ENCODE assay signal across 8 cellular contexts in the genomic region with DNA sequence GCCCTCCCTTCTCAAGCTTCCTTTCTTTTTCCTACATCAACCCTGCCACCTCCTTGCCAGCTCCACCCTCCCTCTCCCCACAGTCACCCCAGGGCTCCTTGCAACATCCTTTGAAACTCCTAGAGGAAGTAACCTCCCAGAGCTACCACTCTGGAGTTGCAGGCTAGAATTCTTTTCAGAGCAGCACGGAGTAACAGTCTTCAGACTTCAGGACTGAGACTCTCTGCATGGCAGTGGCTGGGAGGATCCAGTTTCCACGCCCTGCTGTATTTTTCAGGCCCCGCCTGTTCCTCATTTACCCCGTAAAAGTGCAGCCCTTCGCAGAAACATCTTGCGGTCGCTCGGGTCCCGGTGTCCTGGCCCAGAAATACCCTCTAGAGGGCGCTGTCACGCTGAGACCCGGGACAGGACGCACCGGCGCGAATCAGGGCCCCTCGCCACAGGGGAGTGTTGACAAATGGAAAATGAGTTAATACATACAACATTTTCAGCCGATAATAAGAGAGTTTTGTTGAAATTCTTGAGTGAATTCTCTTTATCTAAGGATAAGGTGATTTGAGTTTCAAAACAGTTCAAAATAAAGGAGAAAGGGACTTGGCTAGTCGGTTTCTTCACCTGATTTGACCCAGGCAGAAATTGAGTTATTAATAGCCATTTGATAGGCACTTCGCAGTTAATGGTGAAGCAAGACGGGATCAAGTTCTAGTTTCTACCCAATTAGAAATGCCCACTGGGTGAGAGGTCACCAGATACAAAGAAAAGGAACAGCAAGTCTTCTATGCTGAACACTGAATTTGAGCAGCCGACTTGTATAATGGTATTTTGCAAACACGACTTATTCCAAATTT. TPM values are rescaled to one million over a fixed set of nuclear protein-coding genes. Genes with fewer than 3 reads are reported as not detected.
A peak's percentile ranks its signal among the peaks of the same experiment; 100 is the strongest.
DNase-seq lines count a peak whose midpoint lies in the region; ATAC-seq and TF ChIP-seq lines count a peak whose summit lies in the region.

No MANE protein-coding gene starts in this region.

- peaks cover 10% of the 10 kb centered on the region for H3K4me1 ChIP-seq in BLaER1

- H3K4me2 ChIP-seq in BLaER1 = peak overlapping the region; percentile 61

- no peaks in the 10 kb centered on the region for H4K20me1 ChIP-seq in BLaER1

- no peak overlapping the region for H3K27ac Mint-ChIP-seq in activated T-cell treated with anti-CD3 and anti-CD28 coated beads, Interleukin-2, amount 50 U/mL, for 24 hours
- peak overlapping the region in 3 of 10 donors; percentile 3 to 63 (median 23) for H3K27ac Mint-ChIP-seq in naive thymus-derived CD8-positive, alpha-beta T cell
- no peak overlapping the region for H3K27ac Mint-ChIP-seq in stimulated activated effector memory CD8-positive, alpha-beta T cell treated with anti-CD3 and anti-CD28 coated beads, Interleukin-12 subunit alpha, Interleukin-12 subunit beta, amount 100 ng/mL, for 72 hours

- H3K27ac ChIP-seq in BLaER1 = no peak overlapping the region

- H3K4me3 ChIP-seq in BLaER1 = no peak overlapping the region

- ATAC-seq in GM19351 (IDR thresholded peaks at IDR 0.05; ENCODE audit: unreplicated experiment) = peak; percentile 84
- peak; percentile 81 for ATAC-seq in HG03571 (IDR thresholded peaks at IDR 0.05; ENCODE audit: unreplicated experiment)
- peak; percentile 83 for ATAC-seq in esophagus mucosa
- ATAC-seq in naive thymus-derived CD8-positive, alpha-beta T cell = peak; percentile 91 to 93
- ATAC-seq in stimulated activated effector memory CD8-positive, alpha-beta T cell treated with anti-CD3 and anti-CD28 coated beads, Interleukin-12 subunit alpha, Interleukin-12 subunit beta, amount 100 ng/mL, for 72 hours = peak; percentile 89

- POLR2A ChIA-PET in naive thymus-derived CD8-positive, alpha-beta T cell (lab: Charles Lee) = interaction anchor here (1.3 kb wide), 1 partner anchor 91 kb away, joined by 3 read pairs; no protein-coding TSS in a partner anchor

- H3K36me3 Mint-ChIP-seq in activated T-cell treated with anti-CD3 and anti-CD28 coated beads, Interleukin-2, amount 50 U/mL, for 24 hours (ENCODE audit: low read depth) = no peaks in the 10 kb centered on the region
- no peaks in the 10 kb centered on the region for H3K36me3 Mint-ChIP-seq in naive thymus-derived CD8-positive, alpha-beta T cell
- no peaks in the 10 kb centered on the region for H3K36me3 Mint-ChIP-seq in stimulated activated effector memory CD8-positive, alpha-beta T cell treated with anti-CD3 and anti-CD28 coated beads, Interleukin-12 subunit alpha, Interleukin-12 subunit beta, amount 100 ng/mL, for 72 hours

- no peaks in the 10 kb centered on the region for H3K9me3 Mint-ChIP-seq in activated T-cell treated with anti-CD3 and anti-CD28 coated beads, Interleukin-2, amount 50 U/mL, for 24 hours
- H3K9me3 Mint-ChIP-seq in naive thymus-derived CD8-positive, alpha-beta T cell = no peaks in the 10 kb centered on the region
- no peaks in the 10 kb centered on the region for H3K9me3 Mint-ChIP-seq in stimulated activated effector memory CD8-positive, alpha-beta T cell treated with anti-CD3 and anti-CD28 coated beads, Interleukin-12 subunit alpha, Interleukin-12 subunit beta, amount 100 ng/mL, for 72 hours

- H3K36me3 ChIP-seq in BLaER1 = no peaks in the 10 kb centered on the region

- peak; percentile 88 for DNase-seq in activated T-cell treated with anti-CD3 and anti-CD28 coated beads, Interleukin-2, amount 50 U/mL, for 24 hours
- peak; percentile 60 to 84 (median 76) for DNase-seq in naive thymus-derived CD8-positive, alpha-beta T cell
- DNase-seq in stimulated activated effector memory CD8-positive, alpha-beta T cell treated with anti-CD3 and anti-CD28 coated beads, Interleukin-12 subunit alpha, Interleukin-12 subunit beta, amount 100 ng/mL, for 72 hours (ENCODE audit: low spot score in 2 of 2) = peak; percentile 78 to 89

- no peaks in the 10 kb centered on the region for H3K27me3 ChIP-seq in BLaER1

- H3K9me3 ChIP-seq in BLaER1 = no peaks in the 10 kb centered on the region

- H3K9ac ChIP-seq in BLaER1 = no peak overlapping the region

- peaks cover 15% of the 10 kb centered on the region for H3K4me1 Mint-ChIP-seq in activated T-cell treated with anti-CD3 and anti-CD28 coated beads, Interleukin-2, amount 50 U/mL, for 24 hours (ENCODE audit: low read depth)
- peaks cover 9 to 16% (median 10%) of the 10 kb centered on the region in 4 donors for H3K4me1 Mint-ChIP-seq in naive thymus-derived CD8-positive, alpha-beta T cell
- peaks cover 11% of the 10 kb centered on the region for H3K4me1 Mint-ChIP-seq in stimulated activated effector memory CD8-positive, alpha-beta T cell treated with anti-CD3 and anti-CD28 coated beads, Interleukin-12 subunit alpha, Interleukin-12 subunit beta, amount 100 ng/mL, for 72 hours

- H3K4me3 Mint-ChIP-seq in activated T-cell treated with anti-CD3 and anti-CD28 coated beads, Interleukin-2, amount 50 U/mL, for 24 hours = peak overlapping the region; percentile 56
- peak overlapping the region; percentile 12 to 70 (median 40) for H3K4me3 Mint-ChIP-seq in naive thymus-derived CD8-positive, alpha-beta T cell
- peak overlapping the region; percentile 45 for H3K4me3 Mint-ChIP-seq in stimulated activated effector memory CD8-positive, alpha-beta T cell treated with anti-CD3 and anti-CD28 coated beads, Interleukin-12 subunit alpha, Interleukin-12 subunit beta, amount 100 ng/mL, for 72 hours

- peaks cover 8% of the 10 kb centered on the region for H3K27me3 Mint-ChIP-seq in activated T-cell treated with anti-CD3 and anti-CD28 coated beads, Interleukin-2, amount 50 U/mL, for 24 hours
- H3K27me3 Mint-ChIP-seq in naive thymus-derived CD8-positive, alpha-beta T cell = peaks cover 0 to 13% (median 6%) of the 10 kb centered on the region in 5 donors

TF ChIP-seq in PFSK-1, 5 proteins besides CTCF, POLR2A, EP300 and RAD21:
- TF ChIP-seq TAF1 (IDR thresholded peaks at IDR 0.05; ENCODE audit: borderline replicate concordance, insufficient read depth, low read length) (no peak), POLR2AphosphoS5 (IDR thresholded peaks at IDR 0.05; ENCODE audit: low read depth, low read length) (peak; percentile 40; the same call in 1 of the 2 replicates), FOXP2 (optimal IDR thresholded peaks at IDR 0.05; ENCODE audit: borderline replicate concordance, extremely low read depth, extremely low read length, insufficient read depth) (peak; percentile 63)

RNA-seq across cellular contexts. Expression of a gene that starts 18.5 kb away (rescaled TPM):
- not detected for polyA plus RNA-seq in PFSK-1 (2012; ENCODE audit: insufficient read length, low read depth)
- not detected for total RNA-seq in esophagus mucosa
- total RNA-seq in naive thymus-derived CD8-positive, alpha-beta T cell = not detected
- polyA plus RNA-seq in naive thymus-derived CD8-positive, alpha-beta T cell = not detected

RNA-seq across cellular contexts. Expression of a gene that starts 58.0 kb away (rescaled TPM):
- polyA plus RNA-seq in PFSK-1 (2012; ENCODE audit: insufficient read length, low read depth) = 22.1 TPM
- total RNA-seq in esophagus mucosa = 33.6 TPM
- 10 to 100 TPM; 76.1 to 82.4 TPM for total RNA-seq in naive thymus-derived CD8-positive, alpha-beta T cell
- polyA plus RNA-seq in naive thymus-derived CD8-positive, alpha-beta T cell = 10 to 100 TPM; 15.7 to 27.5 (median 19.9) TPM
